29 cellular contexts compared by ENCODE assay signal in the genomic region with DNA sequence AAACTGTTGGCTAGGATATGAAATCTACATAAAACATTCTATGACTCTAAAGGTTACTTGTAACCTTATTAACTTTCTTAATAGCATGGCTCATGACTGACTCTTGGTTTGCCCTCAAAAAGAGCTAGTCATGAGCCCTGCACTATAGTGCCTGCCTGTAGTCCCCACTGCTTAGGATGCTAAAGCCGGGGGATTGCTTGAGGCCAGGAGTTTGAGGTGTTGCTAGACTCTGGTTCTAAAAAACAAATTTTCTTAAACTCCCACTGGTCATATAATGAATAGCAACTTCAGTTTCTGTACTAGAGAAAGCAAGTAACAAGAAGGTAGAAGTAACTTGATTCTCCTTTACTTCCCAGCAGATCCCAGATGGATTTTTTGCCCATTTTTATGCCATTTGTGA.
"Had no signal": no experiment of that assay in that cellular context is flagged by ENCODE, and none has a peak within 500 bp of the region (broad histone marks: within the 10 kb centered on the region; RNA-seq: fewer than 3 reads in every experiment).

No MANE protein-coding gene starts in this region.

- H3K27ac Mint-ChIP-seq: activated CD8-positive, alpha-beta T cell treated with anti-CD3 and anti-CD28 coated beads for 36 hours; activated naive CD8-positive, alpha-beta T cell treated with anti-CD3 and anti-CD28 coated beads for 36 hours; activated T-cell treated with anti-CD3 and anti-CD28 coated beads, Interleukin-2, amount 50 U/mL, for 72 hours; activated T-helper 17 cell treated with anti-CD3 and anti-CD28 coated beads, Interleukin-2, amount 50 U/mL, for 72 hours had no signal

- H3K4me1 Mint-ChIP-seq: activated naive CD8-positive, alpha-beta T cell treated with anti-CD3 and anti-CD28 coated beads for 36 hours; activated T-helper 17 cell treated with anti-CD3 and anti-CD28 coated beads, Interleukin-2, amount 50 U/mL, for 72 hours had no signal

- H3K27me3 ChIP-seq: brain microvascular endothelial cell, SJCRH30 had no signal

- DNase-seq: activated CD4-positive, alpha-beta T cell treated with anti-CD3 and anti-CD28 coated beads for 1 hour; activated CD4-positive, alpha-beta T cell treated with anti-CD3 and anti-CD28 coated beads for 48 hours; activated CD4-positive, alpha-beta T cell treated with anti-CD3 and anti-CD28 coated beads, Interleukin-2, amount 50 U/mL, for 4 hours; activated CD4-positive, CD25-positive, alpha-beta regulatory T cell; activated CD8-positive, alpha-beta T cell treated with anti-CD3 and anti-CD28 coated beads for 36 hours; activated effector memory CD4-positive, alpha-beta T cell treated with anti-CD3 and anti-CD28 coated beads, Interleukin-2, amount 50 U/mL, for 16 hours; activated naive CD4-positive, alpha-beta T cell; activated naive CD4-positive, alpha-beta T cell treated with anti-CD3 and anti-CD28 coated beads, Interleukin-2, amount 50 U/mL, for 16 hours; activated naive CD8-positive, alpha-beta T cell treated with anti-CD3 and anti-CD28 coated beads for 36 hours; activated T-cell treated with anti-CD3 and anti-CD28 coated beads, Interleukin-2, amount 50 U/mL, for 1 hour; activated T-cell treated with anti-CD3 and anti-CD28 coated beads, Interleukin-2, amount 50 U/mL, for 72 hours; amniotic stem cell; aorta; brain microvascular endothelial cell; central memory CD4-positive, alpha-beta T cell; MM.1S; MV-4-11; NCI-H1092; NCI-H1436 treated with DMSO at 0.1 percent for 48 hours; NCI-H1694 treated with DMSO at 0.1 percent for 48 hours; NCI-H2029; NCI-H345; NCI-H524 treated with DMSO at 0.1 percent for 48 hours; SHP77; SJCRH30; T1000; WERI-Rb-1 had no signal

- H3K4me3 Mint-ChIP-seq: activated CD8-positive, alpha-beta T cell treated with anti-CD3 and anti-CD28 coated beads for 36 hours; activated naive CD8-positive, alpha-beta T cell treated with anti-CD3 and anti-CD28 coated beads for 36 hours; activated T-cell treated with anti-CD3 and anti-CD28 coated beads, Interleukin-2, amount 50 U/mL, for 72 hours; activated T-helper 17 cell treated with anti-CD3 and anti-CD28 coated beads, Interleukin-2, amount 50 U/mL, for 72 hours had no signal

- H3K36me3 ChIP-seq: brain microvascular endothelial cell, WERI-Rb-1 had no signal

- H3K27me3 Mint-ChIP-seq: activated CD8-positive, alpha-beta T cell treated with anti-CD3 and anti-CD28 coated beads for 36 hours; activated naive CD8-positive, alpha-beta T cell treated with anti-CD3 and anti-CD28 coated beads for 36 hours; activated T-helper 17 cell treated with anti-CD3 and anti-CD28 coated beads, Interleukin-2, amount 50 U/mL, for 72 hours had no signal

- H3K4me3 ChIP-seq: SJCRH30, SK-N-MC had no signal

- H3K9me3 Mint-ChIP-seq: activated CD8-positive, alpha-beta T cell treated with anti-CD3 and anti-CD28 coated beads for 36 hours; activated naive CD8-positive, alpha-beta T cell treated with anti-CD3 and anti-CD28 coated beads for 36 hours; activated T-cell treated with anti-CD3 and anti-CD28 coated beads, Interleukin-2, amount 50 U/mL, for 72 hours; activated T-helper 17 cell treated with anti-CD3 and anti-CD28 coated beads, Interleukin-2, amount 50 U/mL, for 72 hours had no signal
